In the genomic region with DNA sequence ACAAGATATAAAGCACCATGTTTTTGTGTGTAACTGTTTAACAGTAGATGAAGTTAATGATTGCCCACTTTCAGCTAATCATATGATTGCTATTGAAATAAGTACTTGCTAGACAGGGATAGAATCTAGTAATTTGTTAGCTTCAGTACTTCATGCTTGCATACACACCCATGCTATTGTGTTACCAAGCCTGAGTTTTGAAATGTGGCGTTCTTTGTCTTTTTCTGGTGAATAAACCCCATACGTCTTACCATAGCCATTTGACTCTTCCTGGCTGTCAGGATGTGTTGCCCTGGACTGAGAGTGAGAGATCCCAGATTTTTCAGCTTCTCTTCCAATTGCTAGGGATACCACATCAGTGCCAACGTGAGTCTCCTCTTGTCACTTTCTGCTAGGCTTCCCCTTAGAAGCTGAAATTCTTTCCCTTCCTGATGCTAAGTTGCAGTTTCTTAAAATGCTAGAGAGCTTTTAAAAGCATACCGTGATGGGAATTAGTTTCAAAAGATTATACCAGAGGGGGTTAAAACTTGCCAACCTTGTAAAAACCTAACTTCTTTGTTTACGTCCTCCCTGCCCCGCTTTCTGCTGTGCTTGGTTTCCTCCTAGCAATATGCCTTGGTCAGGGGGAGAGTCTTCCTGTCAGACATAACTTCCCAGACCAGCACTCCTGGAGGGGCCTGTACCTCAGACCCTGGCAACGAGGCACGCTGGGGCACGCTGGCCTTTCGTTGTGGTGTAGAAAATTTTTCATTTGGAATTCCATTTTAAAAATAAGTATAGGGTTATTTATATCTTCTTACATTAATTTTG, we compare ENCODE assay signal across 9 cellular contexts.
DNase-seq lines count a peak whose midpoint lies in the region; ATAC-seq, FAIRE-seq and TF ChIP-seq lines count a peak whose summit lies in the region.
"Had no signal": no experiment of that assay in that cellular context is flagged by ENCODE, and none has a peak within 500 bp of the region (broad histone marks: within the 10 kb centered on the region; RNA-seq: fewer than 3 reads in every experiment).

No MANE protein-coding gene starts in this region.

- H3K27ac ChIP-seq in prostate gland, result peak overlapping the region; percentile 51 to 69

- 14% methylated on average over 10 of the region's 10 CpGs for WGBS in prostate gland

- no peak for ATAC-seq in HG03097 (IDR thresholded peaks at IDR 0.05; ENCODE audit: low FRiP score, unreplicated experiment)
- ATAC-seq: activated CD8-positive, alpha-beta T cell treated with anti-CD3 and anti-CD28 coated beads for 36 hours had no signal

- no peak for TF ChIP-seq POLR2A in prostate gland (IDR thresholded peaks at IDR 0.05)

- in situ Hi-C loops in G401 (cut with HindIII; ENCODE audit: low sequenced_read_pairs), result no loop called here

- DNase-seq in GM18507 (ENCODE audit: extremely low spot score, insufficient read length, low read depth), result no peak
- DNase-seq in RPMI8226, result peak; percentile 72
- peak; percentile 37 for DNase-seq in fibroblast of pulmonary artery (ENCODE audit: low read depth)
- DNase-seq in prostate gland (ENCODE audit: low spot score), result no peak
- DNase-seq in GOT3 (lab: John Stamatoyannopoulos, UW), result no peak
- no peak for DNase-seq in G401 (ENCODE audit: low spot score)
- no peak for DNase-seq in NCI-H345 (lab: John Stamatoyannopoulos, UW)

- H3K27me3 ChIP-seq in prostate gland (replicated peaks; ENCODE audit: insufficient read depth), result no peaks in the 10 kb centered on the region

- H3K9me3 ChIP-seq in prostate gland, result no peaks in the 10 kb centered on the region

- H3K4me3 ChIP-seq in fibroblast of pulmonary artery (replicated peaks; ENCODE audit: low read depth, low read length), result no peak overlapping the region
- H3K4me3 ChIP-seq in prostate gland, result no peak overlapping the region

- no peaks in the 10 kb centered on the region for H3K36me3 ChIP-seq in prostate gland

- no peaks in the 10 kb centered on the region for H3K4me1 ChIP-seq in prostate gland (replicated peaks)

- TF ChIP-seq CTCF in fibroblast of pulmonary artery (IDR thresholded peaks at IDR 0.05; ENCODE audit: low read length, missing control alignments), result no peak
- TF ChIP-seq CTCF in prostate gland (IDR thresholded peaks at IDR 0.05), result no peak

- peak; percentile 46 for FAIRE-seq in GM18507 (lab: Jason Lieb, UNC)

- intact Hi-C loops in prostate gland (cut with DNase I), result no loop called here

Comparison
In these comparisons a context has a peak if more than half of its experiments do, and no peak if none do; other contexts are left out.
1. DNase-seq: peak in RPMI8226 (single experiment) and fibroblast of pulmonary artery (single experiment); none in GM18507 (single experiment), prostate gland (single experiment), GOT3 (single experiment), G401 (single experiment) and NCI-H345 (single experiment).